8 cellular contexts compared by ENCODE assay signal in the genomic region with DNA sequence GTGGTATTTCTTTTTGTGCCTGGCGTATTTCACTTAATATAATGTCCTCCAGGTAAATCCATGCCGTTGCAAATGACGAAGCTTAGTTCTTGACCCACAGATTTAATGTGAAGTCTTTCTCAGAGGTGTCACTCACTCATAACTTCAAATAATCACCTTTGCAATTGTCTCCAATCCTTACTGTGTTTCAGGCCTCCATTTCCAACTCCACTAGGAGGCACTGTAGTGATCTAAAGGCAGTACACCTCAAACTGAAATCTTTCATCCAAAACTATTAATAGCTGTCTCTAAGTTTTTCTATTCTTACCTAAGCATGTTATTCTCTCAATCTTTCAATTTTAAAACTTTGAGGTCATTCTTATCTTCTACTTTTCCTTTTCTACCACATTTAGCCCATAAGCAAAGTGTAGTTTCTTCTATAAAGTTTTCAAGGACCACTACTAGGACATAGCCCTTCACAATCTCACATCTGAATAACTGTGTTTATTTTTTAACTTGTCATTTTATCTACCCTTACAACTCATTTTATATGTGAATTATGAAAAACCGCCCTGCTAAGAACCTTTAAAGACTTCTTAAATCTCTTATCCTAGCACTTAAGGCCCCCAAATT. TPM values are rescaled to one million over a fixed set of nuclear protein-coding genes. Genes with fewer than 3 reads are reported as not detected.
DNase-seq lines count a peak whose midpoint lies in the region; ATAC-seq, FAIRE-seq and TF ChIP-seq lines count a peak whose summit lies in the region.

No MANE protein-coding gene starts in this region.

- H3K4me1 ChIP-seq in small intestine (ENCODE audit: control insufficient read depth in 2 of 2, insufficient read depth in 1 of 2, low read depth in 1 of 2, low read length in 1 of 2): no peaks in the 10 kb centered on the region

- H3K36me3 ChIP-seq in small intestine (ENCODE audit: control insufficient read depth in 2 of 2, insufficient read depth in 2 of 2, low read length in 2 of 2): no peaks in the 10 kb centered on the region

- H3K4me3 ChIP-seq in GM12865 (ENCODE audit: low read depth, low read length) (no peak overlapping the region), small intestine (ENCODE audit: low read depth in 1 of 2, low read length in 2 of 2) (no peak overlapping the region)

- FAIRE-seq in small intestine (lab: Jason Lieb, UNC): no peak

- DNase-seq in AG08396 (ENCODE audit: low spot score): peak; percentile 29
- DNase-seq in GM12865 (ENCODE audit: low read depth): peak; percentile 55
- peak; percentile 22 for DNase-seq in RKO (ENCODE audit: low spot score)
- DNase-seq in small intestine: peak; percentile 59
- DNase-seq in NCI-H2029 (lab: John Stamatoyannopoulos, UW): no peak
- no peak for DNase-seq in anterior cingulate cortex (lab: John Stamatoyannopoulos, UW)

- ATAC-seq in esophagus mucosa (peak; percentile 32), GM19395 (IDR thresholded peaks at IDR 0.05; ENCODE audit: unreplicated experiment) (no peak)

- no peaks in the 10 kb centered on the region for H3K27me3 ChIP-seq in small intestine (ENCODE audit: control insufficient read depth in 2 of 2, insufficient read depth in 2 of 2, low read length in 2 of 2)

- TF ChIP-seq CTCF in GM12865 (IDR thresholded peaks at IDR 0.05; ENCODE audit: insufficient read depth, low read depth, low read length, missing control alignments): peak; percentile 64

- H3K9me3 ChIP-seq in small intestine (ENCODE audit: control insufficient read depth, low read depth): no peaks in the 10 kb centered on the region

- H3K27ac ChIP-seq in small intestine (ENCODE audit: low read depth in 1 of 2, low read length in 1 of 2): no peak overlapping the region

- 54 to 62% (median 56%) methylated on average over 4 of the region's 4 CpGs for WGBS in small intestine, 3 donors

RNA-seq across cellular contexts. Expression of a gene that starts 25.5 kb away (rescaled TPM):
- total RNA-seq in esophagus mucosa: 36.0 TPM
- polyA plus RNA-seq in small intestine: 10 to 100 TPM; 13.5 to 16.1 (median 13.6) TPM

RNA-seq across cellular contexts. Expression of a gene that starts 54.4 kb away (rescaled TPM):
- 17.9 TPM for total RNA-seq in esophagus mucosa
- polyA plus RNA-seq in small intestine: 10 to 100 TPM in 1 of 3 donors, 1 to 10 TPM in 1, under 1 TPM in 1; 0.81 to 13.2 (median 1.3) TPM

Comparison
In these comparisons a context has a peak if more than half of its experiments do, and no peak if none do; other contexts are left out.
1. DNase-seq: peak in AG08396 (single experiment), GM12865 (single experiment), RKO (single experiment) and small intestine (single experiment); none in NCI-H2029 (single experiment) and anterior cingulate cortex (0 of 58).